Comparison of ENCODE assay signal across 8 cellular contexts in the genomic region with DNA sequence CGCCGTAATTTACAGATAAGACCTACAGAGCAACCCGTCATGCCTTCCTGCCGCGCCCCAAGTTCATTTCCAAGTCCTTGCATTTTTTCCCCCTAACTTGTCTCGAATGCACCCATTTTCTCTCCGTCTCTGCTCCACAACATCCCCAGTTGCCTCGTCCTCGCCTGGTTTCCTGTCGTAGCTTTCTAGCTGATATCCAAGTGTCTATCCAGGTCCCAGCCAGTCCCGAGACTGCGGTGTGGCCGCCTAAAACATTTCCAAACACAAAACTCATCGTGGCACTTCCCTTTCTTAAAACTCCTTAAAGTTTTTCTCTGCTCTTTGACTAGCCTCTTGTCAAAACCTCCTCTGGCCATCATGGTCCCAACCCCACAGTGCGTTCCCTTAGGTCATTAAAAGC. TPM values are rescaled to one million over a fixed set of nuclear protein-coding genes. Genes with fewer than 3 reads are reported as not detected.
DNase-seq lines count a peak whose midpoint lies in the region; ATAC-seq, FAIRE-seq and TF ChIP-seq lines count a peak whose summit lies in the region.

No MANE protein-coding gene starts in this region.

- no peak overlapping the region for H3K18ac ChIP-seq in H1 (ENCODE audit: extremely low read depth, low read length)

- no peak overlapping the region for H2BK15ac ChIP-seq in H1 (ENCODE audit: low read length)

- H3K23me2 ChIP-seq in H1 (ENCODE audit: low read depth, low read length): peaks cover 6% of the 10 kb centered on the region; the same call in 1 of the 2 replicates

- no peak overlapping the region for H2AK5ac ChIP-seq in H1 (ENCODE audit: low read depth, low read length)

- no peak for TF ChIP-seq RAD21 in H1 (IDR thresholded peaks at IDR 0.05 in 1 of 2, conservative IDR thresholded peaks at IDR 0.05 in 1 of 2; ENCODE audit: low read depth in 2 of 2, low read length in 2 of 2)

- H3K27ac ChIP-seq in CD8-positive, alpha-beta T cell (ENCODE audit: low read depth, low read length): no peak overlapping the region
- no peak overlapping the region for H3K27ac ChIP-seq in H1 (ENCODE audit: low read depth, low read length)
- no peak overlapping the region for H3K27ac ChIP-seq in osteoblast (ENCODE audit: low read depth, low read length)

- H3K36me3 Mint-ChIP-seq in CD8-positive, alpha-beta T cell: peaks cover 10% of the 10 kb centered on the region

- H2AFZ ChIP-seq in H1 (ENCODE audit: low read length): peak overlapping the region; percentile 34; the same call in 1 of the 2 replicates
- peak overlapping the region; percentile 94 for H2AFZ ChIP-seq in osteoblast (ENCODE audit: low read length)

- peak overlapping the region; percentile 10 for H4K5ac ChIP-seq in H1 (ENCODE audit: insufficient read length, low read depth, low read length)

- H3K27ac Mint-ChIP-seq in CD8-positive, alpha-beta T cell: no peak overlapping the region

- 69% methylated on average over 15 of the region's 15 CpGs; no CpG with 5 or more reads in 1 of the 2 experiments for WGBS in H1 (ENCODE audit: extremely low coverage in 1 of 2, insufficient coverage in 1 of 2, insufficient read length in 1 of 2, insufficient replicate concordance in 2 of 2, low coverage in 1 of 2, low lambda C conversion rate in 2 of 2, missing lambda C conversion rate in 1 of 2), 2 experiments

- peaks cover 11 to 28% of the 10 kb centered on the region in 2 experiments for H3K79me2 ChIP-seq in H1 (ENCODE audit: control insufficient read depth in 1 of 2, insufficient read depth in 2 of 2, low read length in 2 of 2)
- peaks cover 27% of the 10 kb centered on the region for H3K79me2 ChIP-seq in osteoblast (ENCODE audit: insufficient read depth, low read length)

- POLR2A ChIA-PET in CD8-positive, alpha-beta T cell (lab: Charles Lee): no interaction called here
- POLR2A ChIA-PET in H1 (lab: Charles Lee; ENCODE audit: partially characterized antibody): interaction anchor here (1.0 to 1.2 kb wide), 2 partner anchors 8 to 9 kb away, joined by 3 to 6 read pairs; no protein-coding TSS in a partner anchor

- no peak overlapping the region for H4K91ac ChIP-seq in H1 (replicated peaks; ENCODE audit: insufficient read length, low read length)

- H3K4me3 Mint-ChIP-seq in CD8-positive, alpha-beta T cell: peak overlapping the region; percentile 99

- no peak overlapping the region for H3K23ac ChIP-seq in H1 (ENCODE audit: insufficient read length)

- no peak overlapping the region; the same call in 1 of the 2 replicates for H4K8ac ChIP-seq in H1 (ENCODE audit: extremely low read depth, insufficient read depth, low read length)

- no peak for FAIRE-seq in H1 (lab: Jason Lieb, UNC)

- H3K4me1 Mint-ChIP-seq in CD8-positive, alpha-beta T cell (ENCODE audit: low read depth): peaks cover 32% of the 10 kb centered on the region

- no peak for TF ChIP-seq EP300 in H1 (IDR thresholded peaks at IDR 0.05; ENCODE audit: borderline replicate concordance in 1 of 2, low read depth in 2 of 2, low read length in 2 of 2)

- no peak overlapping the region; the same call in 1 of the 2 replicates for H2BK12ac ChIP-seq in H1 (ENCODE audit: low read depth, low read length)

- H4K20me1 ChIP-seq in H1 (replicated peaks in 1 of 2; ENCODE audit: control insufficient read depth in 1 of 2, insufficient read depth in 2 of 2, low read length in 2 of 2) (peaks cover 5 to 6% of the 10 kb centered on the region in 2 experiments), osteoblast (ENCODE audit: insufficient read depth, low read length) (no peaks in the 10 kb centered on the region)

- intact Hi-C loops in CD8-positive, alpha-beta T cell (cut with DNase I, micrococcal nuclease): loop anchor here in 1 of 2 experiments (5.0 to 10.0 kb wide), 4 partner anchors 128 to 1684 kb away; a partner anchor contains a TSS

- H3K14ac ChIP-seq in H1 (ENCODE audit: insufficient read length): no peak overlapping the region

- no peak for ATAC-seq in CD8-positive, alpha-beta T cell
- ATAC-seq in GM18870 (IDR thresholded peaks at IDR 0.05; ENCODE audit: unreplicated experiment) (no peak), GM19397 (IDR thresholded peaks at IDR 0.05; ENCODE audit: unreplicated experiment) (no peak)

- no peaks in the 10 kb centered on the region for H3K27me3 Mint-ChIP-seq in CD8-positive, alpha-beta T cell (ENCODE audit: low read depth)

- H3K79me1 ChIP-seq in H1 (ENCODE audit: low read depth, low read length): no peaks in the 10 kb centered on the region; the same call in 1 of the 2 replicates

- H3K9me3 Mint-ChIP-seq in CD8-positive, alpha-beta T cell: no peaks in the 10 kb centered on the region

- H3K4me2 ChIP-seq in H1 (ENCODE audit: insufficient read depth in 1 of 2, low read depth in 2 of 2, low read length in 2 of 2) (peak overlapping the region; percentile 68 to 80), osteoblast (ENCODE audit: insufficient read depth, low read length) (peak overlapping the region; percentile 80)

- H3K4me1 ChIP-seq in CD8-positive, alpha-beta T cell (ENCODE audit: insufficient read depth, low read length): peaks cover 17% of the 10 kb centered on the region
- H3K4me1 ChIP-seq in H1 (replicated peaks in 1 of 4; ENCODE audit: control insufficient read depth in 3 of 4, insufficient read depth in 4 of 4, low read length in 3 of 4): peaks cover 0 to 13% (median 12%) of the 10 kb centered on the region in 4 experiments; a peak in 5 of 7 replicates
- H3K4me1 ChIP-seq in osteoblast (ENCODE audit: insufficient read depth, low read length): peaks cover 16% of the 10 kb centered on the region

- no peak overlapping the region for H3K56ac ChIP-seq in H1 (replicated peaks; ENCODE audit: insufficient read length, low read depth, low read length)

- no peak for TF ChIP-seq CTCF in CD8-positive, alpha-beta T cell (IDR thresholded peaks at IDR 0.05)
- TF ChIP-seq CTCF in H1 (IDR thresholded peaks at IDR 0.05; ENCODE audit: control extremely low read depth in 1 of 3, insufficient read depth in 1 of 3, low read depth in 1 of 3, low read length in 3 of 3): no peak
- TF ChIP-seq CTCF in osteoblast (IDR thresholded peaks at IDR 0.05; ENCODE audit: extremely low read depth, low read depth, low read length): no peak

- no peaks in the 10 kb centered on the region for H3K27me3 ChIP-seq in CD8-positive, alpha-beta T cell (ENCODE audit: insufficient read depth, low read length)
- H3K27me3 ChIP-seq in H1 (replicated peaks in 1 of 4; ENCODE audit: control insufficient read depth in 3 of 4, extremely low read depth in 1 of 4, insufficient read depth in 3 of 4, low read length in 3 of 4): peaks cover 0 to 3% (median 0%) of the 10 kb centered on the region in 4 experiments; a peak in 3 of 7 replicates
- H3K27me3 ChIP-seq in osteoblast (ENCODE audit: insufficient read depth, low read length): no peaks in the 10 kb centered on the region

- no peak for TF ChIP-seq POLR2A in H1 (IDR thresholded peaks at IDR 0.05; ENCODE audit: control extremely low read depth in 1 of 2, low read depth in 2 of 2, low read length in 2 of 2)

- H3K9ac ChIP-seq in H1 (replicated peaks in 1 of 4; ENCODE audit: extremely low read depth in 1 of 4, low read depth in 3 of 4, low read length in 3 of 4): peak overlapping the region in 1 of 4 experiments; percentile 65; a peak in 1 of 7 replicates

- no peak overlapping the region for H3K4ac ChIP-seq in H1 (replicated peaks; ENCODE audit: insufficient read length, low read depth, low read length)

- H3K9me3 ChIP-seq in CD8-positive, alpha-beta T cell (ENCODE audit: low read length): no peaks in the 10 kb centered on the region
- H3K9me3 ChIP-seq in H1 (ENCODE audit: insufficient read depth in 2 of 2, low read depth in 1 of 2, low read length in 1 of 2) (no peaks in the 10 kb centered on the region), osteoblast (ENCODE audit: low read depth, low read length) (no peaks in the 10 kb centered on the region)

- CTCF ChIA-PET in CD8-positive, alpha-beta T cell (lab: Charles Lee): no interaction called here
- CTCF ChIA-PET in H1 (lab: Charles Lee; ENCODE audit: partially characterized antibody): interaction anchor here (0.6 to 1.5 kb wide), 3 partner anchors 10 to 200 kb away, joined by 3 to 7 read pairs (median 4); no protein-coding TSS in a partner anchor

- H2BK120ac ChIP-seq in H1 (replicated peaks; ENCODE audit: low read depth, low read length): no peak overlapping the region

- H2BK20ac ChIP-seq in H1 (ENCODE audit: low read length): no peak overlapping the region

- no peak overlapping the region for H2BK5ac ChIP-seq in H1 (ENCODE audit: low read depth, low read length)

- DNase-seq in CD8-positive, alpha-beta T cell: no peak
- DNase-seq in NAMALWA (ENCODE audit: low spot score) (peak; percentile 7), H1 (ENCODE audit: low read depth in 1 of 2, low spot score in 2 of 2) (no peak), osteoblast (ENCODE audit: insufficient read length, low spot score, missing footprints) (peak; percentile 36), GM19238 (ENCODE audit: insufficient read length, low spot score) (no peak)
- DNase-seq in activated CD4-positive, CD25-positive, alpha-beta regulatory T cell (lab: John Stamatoyannopoulos, UW): no peak

- peak overlapping the region; percentile 88 for H3K4me3 ChIP-seq in CD8-positive, alpha-beta T cell (ENCODE audit: low read depth, low read length)
- H3K4me3 ChIP-seq in H1 (ENCODE audit: extremely low read depth in 1 of 4, insufficient read depth in 2 of 4, low read depth in 3 of 4, low read length in 4 of 4) (peak overlapping the region in 2 of 4 experiments; percentile 50 to 77; a peak in 3 of 8 replicates), osteoblast (ENCODE audit: insufficient read depth, low read length) (peak overlapping the region; percentile 96)

- no peaks in the 10 kb centered on the region for H3K36me3 ChIP-seq in CD8-positive, alpha-beta T cell (ENCODE audit: insufficient read depth, low read length)
- 0 out of 8 replicates have a peak, but pooled peaks cover 0 to 3% (median 0%) of the 10 kb centered on the region in 4 experiments for H3K36me3 ChIP-seq in H1 (ENCODE audit: control insufficient read depth in 2 of 4, insufficient read depth in 4 of 4, low read length in 3 of 4)
- no peaks in the 10 kb centered on the region for H3K36me3 ChIP-seq in osteoblast (ENCODE audit: insufficient read depth, low read length)

TF ChIP-seq in H1, 55 proteins besides CTCF, POLR2A, EP300 and RAD21 (continues in another document):
- no peak for TF ChIP-seq BRCA1 (IDR thresholded peaks at IDR 0.05; ENCODE audit: low read depth, low read length)

RNA-seq across cellular contexts. Expression of a gene that starts 1.2 kb away (rescaled TPM):
- 1 to 10 TPM; 3.4 to 4.0 TPM for total RNA-seq in CD8-positive, alpha-beta T cell
- 29.8 and 32.3 TPM in 2 replicates for total RNA-seq in H1 (2021; fragmentation: NEBNext Ultra II Directional; extraction: Animal tissue kit (Norgen Biotek cat#: 25700))
- polyA plus RNA-seq in H1 (2011; rRNA removed): 11.1 and 12.1 TPM in 2 replicates
- 9.7 TPM for polyA plus RNA-seq in H1 (2011; cell fraction: cytosol; rRNA removed)
- 21.5 TPM for polyA plus RNA-seq in H1 (2011; cell fraction: nucleus; rRNA removed)
- 12.7 to 18.9 TPM (median 15.8 TPM) in 4 replicates for polyA plus RNA-seq in H1 (2012, experiment 1 of 2)
- polyA plus RNA-seq in H1 (2012, experiment 2 of 2): 1.0 TPM
- 28.2 TPM for polyA plus RNA-seq in H1 (2013, experiment 1 of 2)
- polyA plus RNA-seq in H1 (2013, experiment 2 of 2): 29.2 TPM
- polyA minus RNA-seq in H1 (2011; rRNA and poly(A)+ RNA removed): 66.5 and 83.2 TPM in 2 replicates
- 35.2 TPM for polyA minus RNA-seq in H1 (2011; cell fraction: cytosol; rRNA and poly(A)+ RNA removed)
- 113 TPM for polyA minus RNA-seq in H1 (2011; cell fraction: nucleus; rRNA and poly(A)+ RNA removed)
- 18.5 and 22.7 TPM in 2 replicates for total RNA-seq in osteoblast

Comparison
In these comparisons a context has a peak if more than half of its experiments do, and no peak if none do; other contexts are left out.
1. DNase-seq: peak in NAMALWA (single experiment) and osteoblast (single experiment); none in CD8-positive, alpha-beta T cell (0 of 7), H1 (0 of 2), GM19238 (single experiment) and activated CD4-positive, CD25-positive, alpha-beta regulatory T cell (0 of 4).